ENCODE assay signal across 9 cellular contexts in the genomic region with DNA sequence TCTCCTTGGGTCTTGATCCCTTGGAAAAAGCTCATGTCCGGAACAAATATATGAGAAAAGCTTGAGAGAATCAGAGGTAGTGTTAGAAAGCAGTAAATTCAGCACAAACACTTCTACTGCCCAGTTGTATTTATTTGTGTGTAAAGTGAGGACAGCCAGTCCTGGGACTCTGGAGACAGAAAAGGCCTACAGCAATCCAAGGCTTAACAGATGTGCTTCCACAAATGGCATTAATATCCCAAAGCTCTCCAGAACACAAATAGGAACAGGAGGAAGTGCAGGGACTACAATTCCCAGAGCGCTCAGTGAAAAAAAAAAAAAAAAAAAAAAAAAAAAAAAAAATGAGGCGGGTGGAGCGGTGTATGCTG. TPM values are rescaled to one million over a fixed set of nuclear protein-coding genes. Genes with fewer than 3 reads are reported as not detected.
DNase-seq lines count a peak whose midpoint lies in the region; ATAC-seq and TF ChIP-seq lines count a peak whose summit lies in the region.
"Had no signal": no experiment of that assay in that cellular context is flagged by ENCODE, and none has a peak within 500 bp of the region (broad histone marks: within the 10 kb centered on the region; RNA-seq: fewer than 3 reads in every experiment).

No MANE protein-coding gene starts in this region.

- 14% methylated on average over 4 of the region's 4 CpGs for WGBS in esophagus muscularis mucosa

- no peak for TF ChIP-seq EP300 in esophagus muscularis mucosa (IDR thresholded peaks at IDR 0.05)

- peak overlapping the region; percentile 91 for H3K4me3 Mint-ChIP-seq in activated CD4-positive, alpha-beta T cell treated with anti-CD3 and anti-CD28 coated beads, Interleukin-2, amount 10 ng/mL, durations not matched to agents 24 days and 14 days
- H3K4me3 Mint-ChIP-seq in stimulated activated memory B cell treated with anti-CD40 and anti-IgM and Interleukin-4, amounts not matched to agents 10 μg/mL and 1 μg/mL and 100 μg/mL, for 72 hours = peak overlapping the region; percentile 96

- H3K27ac Mint-ChIP-seq in activated CD4-positive, alpha-beta T cell treated with anti-CD3 and anti-CD28 coated beads, Interleukin-2, amount 10 ng/mL, durations not matched to agents 24 days and 14 days = peak overlapping the region; percentile 78
- peak overlapping the region; percentile 92 for H3K27ac Mint-ChIP-seq in stimulated activated memory B cell treated with anti-CD40 and anti-IgM and Interleukin-4, amounts not matched to agents 10 μg/mL and 1 μg/mL and 100 μg/mL, for 72 hours

- peak overlapping the region; percentile 19; the same call in 1 of the 2 replicates for H3K27ac ChIP-seq in OCI-LY3 (ENCODE audit: low read length)
- H3K27ac ChIP-seq in esophagus muscularis mucosa (replicated peaks in 1 of 4) = peak overlapping the region; percentile 62 to 97 (median 82)

- no peaks in the 10 kb centered on the region for H3K27me3 ChIP-seq in OCI-LY3 (ENCODE audit: low read depth, low read length)
- H3K27me3 ChIP-seq in esophagus muscularis mucosa = no peaks in the 10 kb centered on the region

- no peaks in the 10 kb centered on the region for H3K9me3 Mint-ChIP-seq in activated CD4-positive, alpha-beta T cell treated with anti-CD3 and anti-CD28 coated beads, Interleukin-2, amount 10 ng/mL, durations not matched to agents 24 days and 14 days
- H3K9me3 Mint-ChIP-seq in stimulated activated memory B cell treated with anti-CD40 and anti-IgM and Interleukin-4, amounts not matched to agents 10 μg/mL and 1 μg/mL and 100 μg/mL, for 72 hours = no peaks in the 10 kb centered on the region

- H4K20me1 ChIP-seq in OCI-LY3 (ENCODE audit: insufficient read depth, low read length) = no peaks in the 10 kb centered on the region

- TF ChIP-seq POLR2A in esophagus muscularis mucosa (IDR thresholded peaks at IDR 0.05; ENCODE audit: low read depth) = no peak

- H3K4me1 ChIP-seq in OCI-LY3 (ENCODE audit: low read length) (peaks cover 41% of the 10 kb centered on the region), esophagus muscularis mucosa (peaks cover 33 to 57% (median 54%) of the 10 kb centered on the region in 4 donors)

- H2AFZ ChIP-seq in OCI-LY3 (ENCODE audit: low read depth, low read length) = no peak overlapping the region

- H3K4me2 ChIP-seq in OCI-LY3 (ENCODE audit: low read length) = peak overlapping the region; percentile 64

- H3K9me3 ChIP-seq in OCI-LY3 (ENCODE audit: insufficient read depth, low read length) (no peaks in the 10 kb centered on the region), esophagus muscularis mucosa (no peaks in the 10 kb centered on the region)

- H3K27me3 Mint-ChIP-seq in activated CD4-positive, alpha-beta T cell treated with anti-CD3 and anti-CD28 coated beads, Interleukin-2, amount 10 ng/mL, durations not matched to agents 24 days and 14 days = no peaks in the 10 kb centered on the region
- H3K27me3 Mint-ChIP-seq in stimulated activated memory B cell treated with anti-CD40 and anti-IgM and Interleukin-4, amounts not matched to agents 10 μg/mL and 1 μg/mL and 100 μg/mL, for 72 hours = no peaks in the 10 kb centered on the region

- H3K9ac ChIP-seq in OCI-LY3 (ENCODE audit: low read length) = no peak overlapping the region

- peaks cover 26% of the 10 kb centered on the region for H3K4me1 Mint-ChIP-seq in activated CD4-positive, alpha-beta T cell treated with anti-CD3 and anti-CD28 coated beads, Interleukin-2, amount 10 ng/mL, durations not matched to agents 24 days and 14 days
- H3K4me1 Mint-ChIP-seq in stimulated activated memory B cell treated with anti-CD40 and anti-IgM and Interleukin-4, amounts not matched to agents 10 μg/mL and 1 μg/mL and 100 μg/mL, for 72 hours = peaks cover 46% of the 10 kb centered on the region

- intact Hi-C loops in activated CD4-positive, alpha-beta T cell treated with anti-CD3 and anti-CD28 coated beads, Interleukin-2, amount 10 ng/mL, durations not matched to agents 24 days and 14 days (cut with micrococcal nuclease) = loop anchor here (1.0 to 2.0 kb wide), 7 partner anchors 12 to 157 kb away; a partner anchor contains a TSS
- intact Hi-C loops in esophagus muscularis mucosa (cut with DNase I) = loop anchor here (2.0 kb wide), 1 partner anchor 39 kb away; a partner anchor contains a TSS

- H3K4me3 ChIP-seq in OCI-LY3 (ENCODE audit: low read length) (peak overlapping the region; percentile 54), esophagus muscularis mucosa (peak overlapping the region in 2 of 4 donors; percentile 99)

- H3K36me3 Mint-ChIP-seq in activated CD4-positive, alpha-beta T cell treated with anti-CD3 and anti-CD28 coated beads, Interleukin-2, amount 10 ng/mL, durations not matched to agents 24 days and 14 days (ENCODE audit: low read depth) = peaks cover 47% of the 10 kb centered on the region
- H3K36me3 Mint-ChIP-seq in stimulated activated memory B cell treated with anti-CD40 and anti-IgM and Interleukin-4, amounts not matched to agents 10 μg/mL and 1 μg/mL and 100 μg/mL, for 72 hours = peaks cover 40% of the 10 kb centered on the region

- H3K79me2 ChIP-seq in OCI-LY3 (ENCODE audit: low read length) = peaks cover 25% of the 10 kb centered on the region

- ATAC-seq in stimulated activated memory B cell treated with anti-CD40 and anti-IgM and Interleukin-4, amounts not matched to agents 10 μg/mL and 1 μg/mL and 100 μg/mL, for 72 hours = no peak
- ATAC-seq in GM21619 (IDR thresholded peaks at IDR 0.05; ENCODE audit: unreplicated experiment) = no peak

- DNase-seq in activated CD4-positive, alpha-beta T cell treated with anti-CD3 and anti-CD28 coated beads, Interleukin-2, amount 10 ng/mL, durations not matched to agents 24 days and 14 days = no peak
- no peak for DNase-seq in activated CD4-positive, alpha-beta T cell treated with anti-CD3 and anti-CD28 coated beads for 4 hours
- no peak for DNase-seq in esophagus muscularis mucosa (ENCODE audit: extremely low spot score)
- no peak for DNase-seq in SW480 (ENCODE audit: low spot score)
- DNase-seq in NCI-H1092 treated with DMSO at 0.1 percent for 48 hours (lab: John Stamatoyannopoulos, UW) = no peak

- H3K36me3 ChIP-seq in OCI-LY3 (replicated peaks; ENCODE audit: low read depth, low read length) (peaks cover 42% of the 10 kb centered on the region), esophagus muscularis mucosa (peaks cover 47 to 61% (median 55%) of the 10 kb centered on the region in 4 donors)

- TF ChIP-seq CTCF in OCI-LY3 (IDR thresholded peaks at IDR 0.05; ENCODE audit: low read depth, low read length) (no peak), esophagus muscularis mucosa (IDR thresholded peaks at IDR 0.05) (no peak)

RNA-seq across cellular contexts. Expression of a gene that starts 0.4 kb away (rescaled TPM):
- total RNA-seq in activated CD4-positive, alpha-beta T cell treated with anti-CD3 and anti-CD28 coated beads, Interleukin-2, amount 10 ng/mL, durations not matched to agents 24 days and 14 days = 241 and 242 TPM in 2 replicates
- total RNA-seq in esophagus muscularis mucosa = 100 to 1,000 TPM; 258 to 397 (median 298) TPM

RNA-seq across cellular contexts. Expression of a gene that starts 11.7 kb away (rescaled TPM):
- total RNA-seq in activated CD4-positive, alpha-beta T cell treated with anti-CD3 and anti-CD28 coated beads, Interleukin-2, amount 10 ng/mL, durations not matched to agents 24 days and 14 days = 66.9 and 67.6 TPM in 2 replicates
- total RNA-seq in esophagus muscularis mucosa = 10 to 100 TPM; 34.8 to 43.2 (median 36.9) TPM

RNA-seq across cellular contexts. Expression of a gene that starts 19.1 kb away (rescaled TPM):
- 49.0 and 54.5 TPM in 2 replicates for total RNA-seq in activated CD4-positive, alpha-beta T cell treated with anti-CD3 and anti-CD28 coated beads, Interleukin-2, amount 10 ng/mL, durations not matched to agents 24 days and 14 days
- total RNA-seq in esophagus muscularis mucosa = 100 to 1,000 TPM in 2 of 4 donors, 10 to 100 TPM in 2; 64.0 to 119 (median 86.3) TPM

RNA-seq across cellular contexts. Expression of a gene that starts 39.1 kb away (rescaled TPM):
- 72.2 and 74.7 TPM in 2 replicates for total RNA-seq in activated CD4-positive, alpha-beta T cell treated with anti-CD3 and anti-CD28 coated beads, Interleukin-2, amount 10 ng/mL, durations not matched to agents 24 days and 14 days
- 10 to 100 TPM; 29.3 to 39.5 (median 33.8) TPM for total RNA-seq in esophagus muscularis mucosa

RNA-seq across cellular contexts. Expression of a gene that starts 55.1 kb away (rescaled TPM):
- total RNA-seq in activated CD4-positive, alpha-beta T cell treated with anti-CD3 and anti-CD28 coated beads, Interleukin-2, amount 10 ng/mL, durations not matched to agents 24 days and 14 days = not detected in 2 replicates
- total RNA-seq in esophagus muscularis mucosa = under 1 TPM in 3 of 4 donors, not detected in 1; 0.17 to 0.33 (median 0.32) TPM
- total RNA-seq: dermis microvascular lymphatic vessel endothelial cell had no signal
